ENCODE assay signal across 9 cellular contexts in genomic region chr5:54159153-54159836, GRCh38.
DNase-seq lines count a peak whose midpoint lies in the region; ATAC-seq, FAIRE-seq and TF ChIP-seq lines count a peak whose summit lies in the region.
"Had no signal": no experiment of that assay in that cellular context is flagged by ENCODE, and none has a peak within 500 bp of the region (broad histone marks: within the 10 kb centered on the region; RNA-seq: fewer than 3 reads in every experiment).

No MANE protein-coding gene starts in this region.

- H3K36me3 ChIP-seq in adrenal gland (replicated peaks in 1 of 2) (no peaks in the 10 kb centered on the region), HAP-1 (replicated peaks) (no peaks in the 10 kb centered on the region)

- peaks cover 7% of the 10 kb centered on the region for H3K36me3 Mint-ChIP-seq in mesothelial cell of epicardium
- H3K36me3 Mint-ChIP-seq in activated T-helper 17 cell treated with anti-CD3 and anti-CD28 coated beads, Interleukin-2, amount 50 U/mL, for 72 hours (ENCODE audit: low read depth), result peaks cover 6% of the 10 kb centered on the region

- H3K4me3 ChIP-seq in adrenal gland (no peak overlapping the region), HAP-1 (no peak overlapping the region)

- H3K27ac Mint-ChIP-seq in mesothelial cell of epicardium, result peak overlapping the region; percentile 75
- H3K27ac Mint-ChIP-seq in activated T-helper 17 cell treated with anti-CD3 and anti-CD28 coated beads, Interleukin-2, amount 50 U/mL, for 72 hours, result no peak overlapping the region
- H3K27ac Mint-ChIP-seq: T-cell had no signal

- H3K4me1 ChIP-seq in adrenal gland (replicated peaks in 1 of 2) (peaks cover 0 to 5% of the 10 kb centered on the region in 2 donors), HAP-1 (no peaks in the 10 kb centered on the region)

- TF ChIP-seq CTCF in mesothelial cell of epicardium (IDR thresholded peaks at IDR 0.05; ENCODE audit: unreplicated experiment) (no peak), adrenal gland (IDR thresholded peaks at IDR 0.05) (no peak)

- peak; percentile 92 for ATAC-seq in HG02678 (IDR thresholded peaks at IDR 0.05; ENCODE audit: unreplicated experiment)
- ATAC-seq in activated T-helper 17 cell treated with anti-CD3 and anti-CD28 coated beads, Interleukin-2, amount 50 U/mL, for 72 hours (replicated peaks), result no peak
- ATAC-seq: T-cell had no signal

- 70 to 76% (median 75%) methylated on average over 4 of the region's 4 CpGs for WGBS in adrenal gland, 4 donors

- no peak for FAIRE-seq in GM12891 (lab: Jason Lieb, UNC)

- no peaks in the 10 kb centered on the region for H3K27me3 Mint-ChIP-seq in mesothelial cell of epicardium (ENCODE audit: low read depth)
- no peaks in the 10 kb centered on the region for H3K27me3 Mint-ChIP-seq in activated T-helper 17 cell treated with anti-CD3 and anti-CD28 coated beads, Interleukin-2, amount 50 U/mL, for 72 hours
- H3K27me3 Mint-ChIP-seq: T-cell had no signal

- TF ChIP-seq POLR2A in GM12891 (IDR thresholded peaks at IDR 0.05; ENCODE audit: low read depth, low read length) (no peak), adrenal gland (IDR thresholded peaks at IDR 0.05) (no peak)

- peaks cover 17% of the 10 kb centered on the region for H3K4me1 Mint-ChIP-seq in mesothelial cell of epicardium
- no peaks in the 10 kb centered on the region for H3K4me1 Mint-ChIP-seq in activated T-helper 17 cell treated with anti-CD3 and anti-CD28 coated beads, Interleukin-2, amount 50 U/mL, for 72 hours
- H3K4me1 Mint-ChIP-seq: T-cell had no signal

- in situ Hi-C loops in HAP-1 (cut with MboI; ENCODE audit: low sequenced_read_pairs), result no loop called here

- DNase-seq in GM12891 (ENCODE audit: insufficient read length, low spot score), result no peak
- peak; percentile 58 for DNase-seq in RPMI7951 (ENCODE audit: low read depth)
- no peak for DNase-seq in mesothelial cell of epicardium (ENCODE audit: low spot score in 2 of 2, unreplicated experiment in 2 of 2)
- no peak for DNase-seq in adrenal gland
- no peak for DNase-seq in effector CD8-positive, alpha-beta T cell (lab: John Stamatoyannopoulos, UW)
- no peak for DNase-seq in HAP-1 (ENCODE audit: low spot score in 2 of 2)
- DNase-seq: T-cell had no signal

- peaks cover 9% of the 10 kb centered on the region for H3K9me3 Mint-ChIP-seq in mesothelial cell of epicardium
- H3K9me3 Mint-ChIP-seq in activated T-helper 17 cell treated with anti-CD3 and anti-CD28 coated beads, Interleukin-2, amount 50 U/mL, for 72 hours, result no peaks in the 10 kb centered on the region
- H3K9me3 Mint-ChIP-seq: T-cell had no signal

- H3K27ac ChIP-seq in adrenal gland, result no peak overlapping the region

- no peaks in the 10 kb centered on the region for H3K27me3 ChIP-seq in adrenal gland
- H3K27me3 ChIP-seq in HAP-1 (ENCODE audit: low read depth), result no peaks in the 10 kb centered on the region

- H3K9me3 ChIP-seq in adrenal gland (replicated peaks in 1 of 3) (no peaks in the 10 kb centered on the region), HAP-1 (no peaks in the 10 kb centered on the region)

- no peak overlapping the region for H3K4me3 Mint-ChIP-seq in mesothelial cell of epicardium
- H3K4me3 Mint-ChIP-seq in activated T-helper 17 cell treated with anti-CD3 and anti-CD28 coated beads, Interleukin-2, amount 50 U/mL, for 72 hours, result no peak overlapping the region
- H3K4me3 Mint-ChIP-seq: T-cell had no signal

- intact Hi-C loops in adrenal gland (cut with DNase I), result no loop called here

TF ChIP-seq in GM12891, 5 proteins besides CTCF, POLR2A, EP300 and RAD21:
- TF ChIP-seq SPI1 (IDR thresholded peaks at IDR 0.05; ENCODE audit: low read depth, low read length) (0 out of 2 replicates have a peak, but pooled peaks have one; percentile 8), TAF1 (IDR thresholded peaks at IDR 0.05; ENCODE audit: low read depth, low read length) (no peak)
